Comparison of ENCODE assay signal across 25 cellular contexts in the genomic region with DNA sequence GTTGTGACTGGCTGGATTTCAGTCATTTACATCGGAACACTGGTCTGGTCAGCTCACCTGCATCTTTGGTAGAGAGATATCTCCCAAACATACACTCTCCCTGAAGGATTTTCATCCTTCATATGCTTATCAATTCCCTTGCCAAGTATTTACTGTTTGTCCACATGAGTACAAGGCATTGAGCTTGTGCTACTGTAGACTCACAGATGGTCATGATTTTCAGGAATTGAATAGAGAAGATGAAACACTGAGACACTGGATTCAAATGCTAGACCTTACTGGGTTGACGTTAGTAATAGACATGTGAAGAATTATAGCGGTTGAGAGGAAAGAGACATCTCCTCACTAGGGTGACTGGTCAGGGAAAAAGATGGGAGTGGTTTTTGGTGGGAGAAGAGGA.
"Had no signal": no experiment of that assay in that cellular context is flagged by ENCODE, and none has a peak within 500 bp of the region (broad histone marks: within the 10 kb centered on the region; RNA-seq: fewer than 3 reads in every experiment).

No MANE protein-coding gene starts in this region.

- ATAC-seq: activated CD8-positive, alpha-beta memory T cell treated with anti-CD3 and anti-CD28 coated beads, Interleukin-2, amount 10 ng/mL, durations not matched to agents 7 days and 5 days; activated CD8-positive, alpha-beta T cell treated with anti-CD3 and anti-CD28 coated beads, Interleukin-2, amount 10 ng/mL, durations not matched to agents 7 days and 5 days had no signal

- H3K9me3 ChIP-seq: Peyer's patch had no signal

- H3K27ac Mint-ChIP-seq: activated CD8-positive, alpha-beta memory T cell treated with anti-CD3 and anti-CD28 coated beads, Interleukin-2, amount 10 ng/mL, durations not matched to agents 7 days and 5 days; activated CD8-positive, alpha-beta T cell treated with anti-CD3 and anti-CD28 coated beads, Interleukin-2, amount 10 ng/mL, durations not matched to agents 7 days and 5 days; activated naive CD8-positive, alpha-beta T cell; activated T-cell treated with anti-CD3 and anti-CD28 coated beads, Interleukin-2, amount 50 U/mL, for 24 hours; activated T-helper 1 cell treated with anti-CD3 and anti-CD28 coated beads, Interleukin-12 subunit alpha, Interleukin-12 subunit beta, Interleukin-2, Interleukin-4 antibody, amounts not matched to agents 30 ng/mL and 10 ng/mL and 1 ng/mL, durations not matched to agents 14 hours and 24 hours and 36 hours; T-helper 1 cell treated with Interleukin-12 subunit alpha and Interleukin-12 subunit beta and Interleukin-4 antibody, amounts not matched to agents 30 μg/mL and 1 μg/mL, for 36 hours had no signal

- H3K27me3 Mint-ChIP-seq: activated CD8-positive, alpha-beta memory T cell treated with anti-CD3 and anti-CD28 coated beads, Interleukin-2, amount 10 ng/mL, durations not matched to agents 7 days and 5 days; activated naive CD8-positive, alpha-beta T cell; activated T-cell treated with anti-CD3 and anti-CD28 coated beads, Interleukin-2, amount 50 U/mL, for 24 hours had no signal

- H3K4me3 ChIP-seq: cardiac muscle cell, Peyer's patch had no signal

- FAIRE-seq: astrocyte had no signal

- H3K36me3 ChIP-seq: cardiac muscle cell, Peyer's patch had no signal

- H3K4me3 Mint-ChIP-seq: activated CD8-positive, alpha-beta memory T cell treated with anti-CD3 and anti-CD28 coated beads, Interleukin-2, amount 10 ng/mL, durations not matched to agents 7 days and 5 days; activated CD8-positive, alpha-beta T cell treated with anti-CD3 and anti-CD28 coated beads, Interleukin-2, amount 10 ng/mL, durations not matched to agents 7 days and 5 days; activated naive CD8-positive, alpha-beta T cell; activated T-cell treated with anti-CD3 and anti-CD28 coated beads, Interleukin-2, amount 50 U/mL, for 24 hours; activated T-helper 1 cell treated with anti-CD3 and anti-CD28 coated beads, Interleukin-12 subunit alpha, Interleukin-12 subunit beta, Interleukin-2, Interleukin-4 antibody, amounts not matched to agents 30 ng/mL and 10 ng/mL and 1 ng/mL, durations not matched to agents 14 hours and 24 hours and 36 hours; brain; T-helper 1 cell treated with Interleukin-12 subunit alpha and Interleukin-12 subunit beta and Interleukin-4 antibody, amounts not matched to agents 30 μg/mL and 1 μg/mL, for 36 hours had no signal

- H3K27me3 ChIP-seq: cardiac muscle cell, Peyer's patch had no signal

- DNase-seq: activated CD4-positive, alpha-beta T cell treated with anti-CD3 and anti-CD28 coated beads for 4 hours; activated CD4-positive, alpha-beta T cell treated with anti-CD3 and anti-CD28 coated beads, Interleukin-2, amount 50 U/mL, for 4 hours; activated CD8-positive, alpha-beta memory T cell treated with anti-CD3 and anti-CD28 coated beads, Interleukin-2, amount 10 ng/mL, durations not matched to agents 7 days and 5 days; activated CD8-positive, alpha-beta T cell treated with anti-CD3 and anti-CD28 coated beads, Interleukin-2, amount 10 ng/mL, durations not matched to agents 7 days and 5 days; activated effector memory CD4-positive, alpha-beta T cell treated with Interleukin-2 at 50 U/mL for 16 hours; activated naive CD4-positive, alpha-beta T cell; activated T-cell treated with anti-CD3 and anti-CD28 coated beads, Interleukin-2, amount 50 U/mL, for 24 hours; amygdala; Kasumi-1; KBM-7; NCI-H1105 treated with DMSO at 0.1 percent for 48 hours; NCI-H146; NCI-H187 treated with DMSO at 0.1 percent for 48 hours; NCI-H2081 treated with DMSO at 0.1 percent for 48 hours; NCI-H524; Peyer's patch; SHP77 treated with DMSO at 0.1 percent for 48 hours; T-helper 9 cell had no signal

- H3K27ac ChIP-seq: cardiac muscle cell, Peyer's patch, VCaP had no signal
